In genomic region chr12:94074216-94074969, GRCh38 we compare ENCODE assay signal across 2 cellular contexts.
TF ChIP-seq lines count a peak whose summit lies in the region.

No MANE protein-coding gene starts in this region.

TF ChIP-seq in HEK293, 187 proteins besides CTCF, POLR2A, EP300 and RAD21:
- no peak for TF ChIP-seq ZNF623 (tag by site-specific recombination; IDR thresholded peaks at IDR 0.05)
- TF ChIP-seq EGR2 (tag by site-specific recombination; IDR thresholded peaks at IDR 0.05; ENCODE audit: low read depth) = peak; percentile 33; the same call in 1 of the 2 replicates

TF ChIP-seq in H1, 55 proteins besides CTCF, POLR2A, EP300 and RAD21:
- TF ChIP-seq SAP30 (IDR thresholded peaks at IDR 0.05; ENCODE audit: insufficient read depth, insufficient replicate concordance, low read length) (no peak), RBBP5 (IDR thresholded peaks at IDR 0.05; ENCODE audit: borderline replicate concordance, low read depth, low read length) (no peak), KDM1A (IDR thresholded peaks at IDR 0.05; ENCODE audit: borderline replicate concordance, low read length) (no peak), CTBP2 (IDR thresholded peaks at IDR 0.05; ENCODE audit: borderline replicate concordance, insufficient read depth, insufficient read length, low read length) (no peak), RNF2 (IDR thresholded peaks at IDR 0.05; ENCODE audit: borderline replicate concordance, low read depth, low read length, missing control alignments, poor library complexity, severe bottlenecking) (no peak), CHD1 (IDR thresholded peaks at IDR 0.05; ENCODE audit: low read depth, low read length) (no peak)
- TF ChIP-seq, protein P1, sequence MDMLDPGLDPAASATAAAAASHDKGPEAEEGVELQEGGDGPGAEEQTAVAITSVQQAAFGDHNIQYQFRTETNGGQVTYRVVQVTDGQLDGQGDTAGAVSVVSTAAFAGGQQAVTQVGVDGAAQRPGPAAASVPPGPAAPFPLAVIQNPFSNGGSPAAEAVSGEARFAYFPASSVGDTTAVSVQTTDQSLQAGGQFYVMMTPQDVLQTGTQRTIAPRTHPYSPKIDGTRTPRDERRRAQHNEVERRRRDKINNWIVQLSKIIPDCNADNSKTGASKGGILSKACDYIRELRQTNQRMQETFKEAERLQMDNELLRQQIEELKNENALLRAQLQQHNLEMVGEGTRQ (IDR thresholded peaks at IDR 0.05; ENCODE audit: low read length) = no peak
